In the genomic region with DNA sequence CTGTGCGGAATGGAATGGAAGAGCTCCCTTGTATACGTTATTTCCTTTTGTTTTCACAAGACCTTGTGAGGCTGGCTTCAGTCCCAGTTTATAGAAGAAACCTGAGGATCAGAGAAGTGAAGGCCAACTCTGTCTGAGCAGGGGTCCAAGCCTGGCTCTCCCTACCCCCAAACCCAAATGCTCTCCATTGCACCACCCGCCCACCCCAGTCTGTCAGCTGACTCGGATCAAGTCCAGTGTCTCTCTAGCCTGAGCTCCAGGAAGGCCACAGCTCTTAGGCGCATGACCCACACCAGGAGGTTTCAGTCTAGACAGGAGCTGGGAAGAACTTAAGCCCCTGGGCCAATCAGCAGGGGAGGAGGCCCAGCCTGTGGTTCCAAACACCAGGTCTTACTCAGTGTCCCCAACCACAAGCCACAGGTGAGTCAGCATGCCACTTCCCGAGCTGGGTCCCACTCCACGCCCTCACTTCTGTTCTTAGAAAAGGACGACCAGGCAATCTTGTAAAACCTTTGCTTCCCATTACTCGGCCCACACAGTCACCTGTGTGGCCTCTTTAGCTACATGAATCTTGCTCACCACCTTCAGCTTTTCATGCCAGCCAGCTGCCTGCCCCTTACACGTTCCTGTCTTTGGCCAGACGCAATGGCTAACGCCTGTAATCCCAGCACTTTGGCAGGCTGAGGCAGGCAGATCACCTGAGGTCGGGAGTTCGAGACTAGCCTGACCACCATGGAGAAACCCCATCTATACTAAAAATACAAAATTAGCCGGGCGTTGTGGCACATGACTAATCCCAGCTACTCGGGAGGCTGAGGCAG, we compare ENCODE assay signal across 8 cellular contexts. TPM values are rescaled to one million over a fixed set of nuclear protein-coding genes. Genes with fewer than 3 reads are reported as not detected.
DNase-seq lines count a peak whose midpoint lies in the region; TF ChIP-seq lines count a peak whose summit lies in the region.

No MANE protein-coding gene starts in this region.

- H3K23me2 ChIP-seq in H9 (ENCODE audit: insufficient read length, low read depth, low read length, poor library complexity, severe bottlenecking) = no peaks in the 10 kb centered on the region

- H3K4ac ChIP-seq in H9 (ENCODE audit: low read depth, low read length) = no peak overlapping the region

- H3K36me3 ChIP-seq in HAP-1 (replicated peaks) = no peaks in the 10 kb centered on the region

- H3K4me3 ChIP-seq in fibroblast of villous mesenchyme (ENCODE audit: low read depth, low read length) (no peak overlapping the region), HAP-1 (no peak overlapping the region)

- H2BK12ac ChIP-seq in H9 (ENCODE audit: insufficient read length, low read depth, low read length) = no peak overlapping the region

- peaks cover 8 to 11% of the 10 kb centered on the region in 2 experiments for H3K4me1 Mint-ChIP-seq in H9

- H3K27ac ChIP-seq in H9 (ENCODE audit: insufficient read length, low read depth, low read length) = no peak overlapping the region

- no peak overlapping the region for H3K56ac ChIP-seq in H9 (ENCODE audit: insufficient read length, low read depth, low read length)

- no peak overlapping the region for H3K14ac ChIP-seq in H9 (ENCODE audit: insufficient read depth, low read length)

- H3K9me3 ChIP-seq in H9 (ENCODE audit: control insufficient read depth, low read depth, low read length) = no peaks in the 10 kb centered on the region
- no peaks in the 10 kb centered on the region for H3K9me3 ChIP-seq in HAP-1

- H3K79me2 ChIP-seq in H9 (ENCODE audit: insufficient read depth, low read length) = no peaks in the 10 kb centered on the region

- no peak overlapping the region for H3K23ac ChIP-seq in H9 (ENCODE audit: insufficient read length, low read depth, low read length)

- H3K27me3 Mint-ChIP-seq in H9 (ENCODE audit: low read depth) = peaks cover 2% of the 10 kb centered on the region

- H2BK5ac ChIP-seq in H9 (ENCODE audit: insufficient read length, low read length) = no peak overlapping the region

- H3K9ac ChIP-seq in H9 (ENCODE audit: extremely low read depth, insufficient read length, low read length) = no peak overlapping the region

- H3K4me2 ChIP-seq in H9 (ENCODE audit: insufficient read depth, insufficient read length, low read length) = no peak overlapping the region

- H3K9me3 Mint-ChIP-seq in H9 = no peaks in the 10 kb centered on the region

- no peak overlapping the region for H3T11ph ChIP-seq in H9 (ENCODE audit: low read length)

- no peaks in the 10 kb centered on the region for H4K20me1 ChIP-seq in H9 (ENCODE audit: control insufficient read depth, insufficient read depth, insufficient read length)

- H3K4me3 Mint-ChIP-seq in H9 = no peak overlapping the region

- H3K27ac Mint-ChIP-seq in H9 = peak overlapping the region in 2 of 3 experiments; percentile 15 to 53; a peak in 1 of 7 replicates

- no CpG with 5 or more reads among the region's 17 CpGs for WGBS in H9 (ENCODE audit: extremely low coverage, insufficient read length, low lambda C conversion rate)

- no peak overlapping the region for H4K5ac ChIP-seq in H9 (ENCODE audit: insufficient read length, low read depth, low read length)

- no peaks in the 10 kb centered on the region for H3K27me3 ChIP-seq in H9 (ENCODE audit: insufficient read depth, low read length)
- no peaks in the 10 kb centered on the region for H3K27me3 ChIP-seq in HAP-1 (ENCODE audit: low read depth)

- in situ Hi-C loops in Caki2 (cut with HindIII; ENCODE audit: low pct_unique_long_range_greater_than_20kb, low sequenced_read_pairs) (no loop called here), HAP-1 (cut with MboI; ENCODE audit: low sequenced_read_pairs) (no loop called here)

- no peak overlapping the region for H3K18ac ChIP-seq in H9 (ENCODE audit: insufficient read length, low read depth, low read length)

- H2AFZ ChIP-seq in H9 (ENCODE audit: low read length) = no peak overlapping the region

- no peak overlapping the region for H4K91ac ChIP-seq in H9 (ENCODE audit: insufficient read length, low read depth, low read length)

- H2BK120ac ChIP-seq in H9 (ENCODE audit: low read depth, low read length, poor library complexity, severe bottlenecking) = no peak overlapping the region

- H4K8ac ChIP-seq in H9 (replicated peaks; ENCODE audit: insufficient read length, low read depth, low read length) = no peak overlapping the region

- no peaks in the 10 kb centered on the region for H3K79me1 ChIP-seq in H9 (ENCODE audit: insufficient read depth, low read depth, low read length, poor library complexity, severe bottlenecking)

- no peak overlapping the region for H2BK15ac ChIP-seq in H9 (ENCODE audit: low read depth, low read length)

- H2AK5ac ChIP-seq in H9 (ENCODE audit: insufficient read length, low read length) = no peak overlapping the region

- H2BK20ac ChIP-seq in H9 (ENCODE audit: low read depth, low read length, poor library complexity, severe bottlenecking) = no peak overlapping the region

- peaks cover 0 to 3% (median 0%) of the 10 kb centered on the region in 3 experiments; a peak in 1 of 7 replicates for H3K36me3 Mint-ChIP-seq in H9 (ENCODE audit: insufficient read depth in 1 of 3, low read depth in 3 of 3)

- TF ChIP-seq CTCF in H9 (conservative IDR thresholded peaks at IDR 0.05) = no peak
- no peak for TF ChIP-seq CTCF in fibroblast of villous mesenchyme (IDR thresholded peaks at IDR 0.05; ENCODE audit: insufficient read depth, low read depth, low read length)

- no peaks in the 10 kb centered on the region for H3K4me1 ChIP-seq in H9 (ENCODE audit: insufficient read depth, low read length)
- no peaks in the 10 kb centered on the region for H3K4me1 ChIP-seq in HAP-1

- DNase-seq in Caki2 (ENCODE audit: low read depth) = peak; percentile 94
- no peak for DNase-seq in H9
- DNase-seq in NOMO-1 treated with DMSO at 0.1 percent for 48 hours (lab: John Stamatoyannopoulos, UW; ENCODE audit: unreplicated experiment) = peak; percentile 78
- peak; percentile 90 for DNase-seq in activated T-cell treated with anti-CD3 and anti-CD28 coated beads for 48 hours (ENCODE audit: low read depth)
- DNase-seq in fibroblast of villous mesenchyme (ENCODE audit: low read depth) = peak; percentile 57
- peak; percentile 66 to 93 (median 80) for DNase-seq in stimulated activated CD4-positive, alpha-beta T cell treated with anti-CD3 and anti-CD28 coated beads, Interleukin-1b, Interleukin-23, amount 100 ng/mL, for 24 hours (ENCODE audit: low read depth in 4 of 4, low spot score in 1 of 4)
- no peak for DNase-seq in NCI-H1092 treated with DMSO at 0.1 percent for 48 hours (lab: John Stamatoyannopoulos, UW)
- no peak for DNase-seq in HAP-1 (ENCODE audit: low spot score in 2 of 2)

RNA-seq across cellular contexts. Expression of gene TK2, which starts 27.8 kb away (rescaled TPM):
- total RNA-seq in Caki2 (2014; rRNA removed; shearing (Covaris generic); ENCODE audit: low replicate concordance) = 18.2 and 20.6 TPM in 2 replicates
- total RNA-seq in H9 (2021) (5.2 and 6.3 TPM in 2 replicates), fibroblast of villous mesenchyme (38.9 and 41.9 TPM in 2 replicates)

RNA-seq across cellular contexts. Expression of gene CKLF, which starts 30.2 kb away (rescaled TPM):
- total RNA-seq in Caki2 (2014; rRNA removed; shearing (Covaris generic); ENCODE audit: low replicate concordance) = 128 and 135 TPM in 2 replicates
- 23.1 and 25.9 TPM in 2 replicates for total RNA-seq in H9 (2021)
- total RNA-seq in fibroblast of villous mesenchyme = 55.4 and 58.3 TPM in 2 replicates

RNA-seq across cellular contexts. Expression of gene CMTM1, which starts 44.1 kb away (rescaled TPM):
- total RNA-seq in Caki2 (2014; rRNA removed; shearing (Covaris generic); ENCODE audit: low replicate concordance) = 0.52 and 1.5 TPM in 2 replicates
- 2.1 and 2.6 TPM in 2 replicates for total RNA-seq in H9 (2021)
- 2.3 and 3.9 TPM in 2 replicates for total RNA-seq in fibroblast of villous mesenchyme

RNA-seq across cellular contexts. Expression of gene CMTM2, which starts 57.1 kb away (rescaled TPM):
- not detected in 2 replicates for total RNA-seq in Caki2 (2014; rRNA removed; shearing (Covaris generic); ENCODE audit: low replicate concordance)
- total RNA-seq in H9 (2021) (not detected in 2 replicates), fibroblast of villous mesenchyme (not detected in 2 replicates)

Comparison
In these comparisons a context has a peak if more than half of its experiments do, and no peak if none do; other contexts are left out.
1. DNase-seq: peak in Caki2 (single experiment), NOMO-1 treated with DMSO at 0.1 percent for 48 hours (single experiment), activated T-cell treated with anti-CD3 and anti-CD28 coated beads for 48 hours (single experiment), fibroblast of villous mesenchyme (single experiment) and stimulated activated CD4-positive, alpha-beta T cell treated with anti-CD3 and anti-CD28 coated beads, Interleukin-1b, Interleukin-23, amount 100 ng/mL, for 24 hours (4 of 4); none in H9 (single experiment), NCI-H1092 treated with DMSO at 0.1 percent for 48 hours (single experiment) and HAP-1 (0 of 2).